ENCODE assay signal across 7 cellular contexts in genomic region chr11:21374381-21374780, GRCh38.
"Had no signal": no experiment of that assay in that cellular context is flagged by ENCODE, and none has a peak within 500 bp of the region (broad histone marks: within the 10 kb centered on the region; RNA-seq: fewer than 3 reads in every experiment).

No MANE protein-coding gene starts in this region.

- H3K4me3 Mint-ChIP-seq: H9 had no signal

- DNase-seq: GOT3, H9, HCEC 1CT, IMR-90, KG1 had no signal

- H3K4me1 Mint-ChIP-seq: H9 had no signal

- ATAC-seq: K562 had no signal

- H3K4me3 ChIP-seq: K562 had no signal

- H3K9me3 Mint-ChIP-seq: H9 had no signal

- H3K27ac ChIP-seq: HL-60 had no signal
